In genomic region chr12:71655495-71655894, GRCh38 we compare ENCODE assay signal across 19 cellular contexts. TPM values are rescaled to one million over a fixed set of nuclear protein-coding genes. Genes with fewer than 3 reads are reported as not detected.
A peak's percentile ranks its signal among the peaks of the same experiment; 100 is the strongest.
DNase-seq lines count a peak whose midpoint lies in the region; ATAC-seq and TF ChIP-seq lines count a peak whose summit lies in the region.
"Had no signal": no experiment of that assay in that cellular context is flagged by ENCODE, and none has a peak within 500 bp of the region (broad histone marks: within the 10 kb centered on the region; RNA-seq: fewer than 3 reads in every experiment).

No MANE protein-coding gene starts in this region.

- H3K27ac ChIP-seq in SU-DHL-6 (ENCODE audit: low read depth, low read length) (no peak overlapping the region), smooth muscle cell (ENCODE audit: low read depth) (peak overlapping the region; percentile 7)
- H3K27ac ChIP-seq: heart right ventricle had no signal

- H3K36me3 Mint-ChIP-seq in activated naive CD4-positive, alpha-beta T cell treated with anti-CD3 and anti-CD28 coated beads, Interleukin-2, amount 10 ng/mL, durations not matched to agents 7 days and 5 days: peaks cover 26% of the 10 kb centered on the region
- peaks cover 37% of the 10 kb centered on the region for H3K36me3 Mint-ChIP-seq in chondrocyte (ENCODE audit: low read depth)

- H3F3A ChIP-seq in SU-DHL-6 (ENCODE audit: insufficient read depth) (peaks cover 5% of the 10 kb centered on the region; the same call in 1 of the 2 replicates), smooth muscle cell (ENCODE audit: low read depth) (peaks cover 4% of the 10 kb centered on the region)

- H2AFZ ChIP-seq in SU-DHL-6 (ENCODE audit: low read depth, low read length, severe bottlenecking): no peak overlapping the region
- H2AFZ ChIP-seq in smooth muscle cell (ENCODE audit: low read depth): no peak overlapping the region

- H3K79me2 ChIP-seq in SU-DHL-6 (ENCODE audit: insufficient read depth, low read length) (peaks cover 72% of the 10 kb centered on the region), smooth muscle cell (ENCODE audit: low read depth) (peaks cover 100% of the 10 kb centered on the region)

- H3K9me3 ChIP-seq in SU-DHL-6 (ENCODE audit: insufficient read depth, low read length) (no peaks in the 10 kb centered on the region), smooth muscle cell (replicated peaks; ENCODE audit: low read depth) (peaks cover 4% of the 10 kb centered on the region)

- H3K4me3 Mint-ChIP-seq in activated naive CD4-positive, alpha-beta T cell treated with anti-CD3 and anti-CD28 coated beads, Interleukin-2, amount 10 ng/mL, durations not matched to agents 7 days and 5 days: peak overlapping the region; percentile 3
- no peak overlapping the region for H3K4me3 Mint-ChIP-seq in chondrocyte (ENCODE audit: unreplicated experiment)

- peak overlapping the region; percentile 34 for H3K27ac Mint-ChIP-seq in activated naive CD4-positive, alpha-beta T cell treated with anti-CD3 and anti-CD28 coated beads, Interleukin-2, amount 10 ng/mL, durations not matched to agents 7 days and 5 days
- H3K27ac Mint-ChIP-seq in chondrocyte (ENCODE audit: unreplicated experiment): peak overlapping the region; percentile 42

- no peak overlapping the region for H3K9ac ChIP-seq in SU-DHL-6 (ENCODE audit: low read length)
- H3K9ac ChIP-seq in smooth muscle cell (ENCODE audit: low read depth): no peak overlapping the region

- H3K4me1 Mint-ChIP-seq in activated naive CD4-positive, alpha-beta T cell treated with anti-CD3 and anti-CD28 coated beads, Interleukin-2, amount 10 ng/mL, durations not matched to agents 7 days and 5 days: peaks cover 48% of the 10 kb centered on the region
- peaks cover 39% of the 10 kb centered on the region for H3K4me1 Mint-ChIP-seq in chondrocyte (ENCODE audit: low read depth)

- 87% methylated on average over 1 of the region's 1 CpG for WGBS in smooth muscle cell (ENCODE audit: low lambda C conversion rate)

- CTCF ChIA-PET in activated naive CD4-positive, alpha-beta T cell treated with anti-CD3 and anti-CD28 coated beads, Interleukin-2, amount 10 ng/mL, durations not matched to agents 7 days and 5 days (lab: Charles Lee): no interaction called here

- no peaks in the 10 kb centered on the region for H4K20me1 ChIP-seq in SU-DHL-6 (ENCODE audit: low read depth, low read length)
- H4K20me1 ChIP-seq in smooth muscle cell (ENCODE audit: low read depth): peaks cover 98% of the 10 kb centered on the region

- TF ChIP-seq CTCF in SU-DHL-6 (IDR thresholded peaks at IDR 0.05; ENCODE audit: insufficient read depth, low read length, poor library complexity, severe bottlenecking) (no peak), chondrocyte (IDR thresholded peaks at IDR 0.05) (no peak), smooth muscle cell (IDR thresholded peaks at IDR 0.05; ENCODE audit: borderline replicate concordance, insufficient read depth, poor library complexity, severe bottlenecking) (no peak)

- ATAC-seq in GM19467 (IDR thresholded peaks at IDR 0.05; ENCODE audit: unreplicated experiment) (no peak), HG03108 (IDR thresholded peaks at IDR 0.05; ENCODE audit: unreplicated experiment) (no peak)
- ATAC-seq: heart right ventricle, sciatic nerve had no signal

- H3K27me3 Mint-ChIP-seq in activated naive CD4-positive, alpha-beta T cell treated with anti-CD3 and anti-CD28 coated beads, Interleukin-2, amount 10 ng/mL, durations not matched to agents 7 days and 5 days: no peaks in the 10 kb centered on the region
- H3K27me3 Mint-ChIP-seq in chondrocyte (ENCODE audit: low read depth): no peaks in the 10 kb centered on the region

- H3K9me2 ChIP-seq in SU-DHL-6 (replicated peaks; ENCODE audit: insufficient read depth, low read length): no peaks in the 10 kb centered on the region

- H3K9me3 Mint-ChIP-seq in activated naive CD4-positive, alpha-beta T cell treated with anti-CD3 and anti-CD28 coated beads, Interleukin-2, amount 10 ng/mL, durations not matched to agents 7 days and 5 days: no peaks in the 10 kb centered on the region
- H3K9me3 Mint-ChIP-seq in chondrocyte (ENCODE audit: low read depth): no peaks in the 10 kb centered on the region

- no peaks in the 10 kb centered on the region for H3K27me3 ChIP-seq in SU-DHL-6 (ENCODE audit: low read length)
- no peaks in the 10 kb centered on the region for H3K27me3 ChIP-seq in smooth muscle cell (ENCODE audit: low read depth)
- H3K27me3 ChIP-seq: heart right ventricle had no signal

- no peak for DNase-seq in activated naive CD4-positive, alpha-beta T cell treated with anti-CD3 and anti-CD28 coated beads, Interleukin-2, amount 10 ng/mL, durations not matched to agents 7 days and 5 days
- no peak for DNase-seq in activated naive CD4-positive, alpha-beta T cell treated with anti-CD3 and anti-CD28 coated beads, Interleukin-2, amount 50 U/mL, for 16 hours
- DNase-seq in chondrocyte (ENCODE audit: low spot score) (no peak), smooth muscle cell (lab: John Stamatoyannopoulos, UW; ENCODE audit: unreplicated experiment) (no peak), DMS153 (lab: John Stamatoyannopoulos, UW) (no peak)
- DNase-seq: activated effector memory CD4-positive, alpha-beta T cell treated with Interleukin-2 at 50 U/mL for 16 hours; Calu3; effector CD4-positive, alpha-beta T cell; GF-D8; heart right ventricle; NCI-H146; NCI-H226; SHP77; stimulated activated CD4-positive, alpha-beta T cell treated with anti-CD3 and anti-CD28 coated beads, Interleukin-2, amount 100 ng/mL, for 24 hours; T-helper 9 cell had no signal

- H3K4me2 ChIP-seq in SU-DHL-6 (ENCODE audit: low read depth, low read length, poor library complexity, severe bottlenecking) (peak overlapping the region; percentile 4), smooth muscle cell (peak overlapping the region; percentile 17)

- H3K36me3 ChIP-seq in SU-DHL-6 (ENCODE audit: low read length): peaks cover 80% of the 10 kb centered on the region
- peaks cover 51% of the 10 kb centered on the region for H3K36me3 ChIP-seq in smooth muscle cell (ENCODE audit: low read depth)

- H3K4me3 ChIP-seq in SU-DHL-6 (ENCODE audit: insufficient read depth, low read length, poor library complexity, severe bottlenecking) (no peak overlapping the region), smooth muscle cell (peak overlapping the region; percentile 15)
- H3K4me3 ChIP-seq: heart right ventricle had no signal

- H3K4me1 ChIP-seq in smooth muscle cell (ENCODE audit: low read depth): peaks cover 14% of the 10 kb centered on the region

RNA-seq across cellular contexts. Expression of gene ZFC3H1, which starts 8.2 kb away (rescaled TPM):
- 36.7 to 62.6 TPM (median 39.6 TPM) in 3 replicates for total RNA-seq in chondrocyte
- total RNA-seq in smooth muscle cell: 52.9 and 60.2 TPM in 2 replicates
- 17.5 and 27.3 TPM in 2 replicates for polyA plus RNA-seq in smooth muscle cell

RNA-seq across cellular contexts. Expression of gene THAP2, which starts 8.6 kb away (rescaled TPM):
- total RNA-seq in chondrocyte (4.8 to 5.9 TPM (median 5.2 TPM) in 3 replicates), smooth muscle cell (18.1 and 33.3 TPM in 2 replicates)
- 7.9 and 8.8 TPM in 2 replicates for polyA plus RNA-seq in smooth muscle cell

RNA-seq across cellular contexts. Expression of gene TMEM19, which starts 30.4 kb away (rescaled TPM):
- 25.7 to 35.0 TPM (median 27.5 TPM) in 3 replicates for total RNA-seq in chondrocyte
- total RNA-seq in smooth muscle cell: 11.8 and 19.6 TPM in 2 replicates
- polyA plus RNA-seq in smooth muscle cell: 7.1 and 8.3 TPM in 2 replicates
